26 cellular contexts compared by ENCODE assay signal in genomic region chr5:111113678-111114077, GRCh38. TPM values are rescaled to one million over a fixed set of nuclear protein-coding genes. Genes with fewer than 3 reads are reported as not detected.
"Had no signal": no experiment of that assay in that cellular context is flagged by ENCODE, and none has a peak within 500 bp of the region (broad histone marks: within the 10 kb centered on the region; RNA-seq: fewer than 3 reads in every experiment).

No MANE protein-coding gene starts in this region.

- H3K36me3 ChIP-seq: breast epithelium, colonic mucosa had no signal

- H3K27me3 Mint-ChIP-seq: activated naive CD4-positive, alpha-beta T cell treated with anti-CD3 and anti-CD28 coated beads, Interleukin-2, amount 50 U/mL, for 24 hours; T-helper 17 cell had no signal

- H3K27ac ChIP-seq: breast epithelium, colonic mucosa had no signal

- H3K4me3 ChIP-seq: breast epithelium, colonic mucosa, K562 had no signal

- H3K4me1 ChIP-seq: breast epithelium, colonic mucosa had no signal

- H3K9me3 ChIP-seq: breast epithelium, colonic mucosa had no signal

- H3K27ac Mint-ChIP-seq: activated naive CD4-positive, alpha-beta T cell treated with anti-CD3 and anti-CD28 coated beads, Interleukin-2, amount 50 U/mL, for 24 hours; T-helper 17 cell; WTC11 had no signal

- ATAC-seq: K562, T-helper 17 cell, WTC11 had no signal

- DNase-seq: activated CD4-positive, alpha-beta T cell treated with anti-CD3 and anti-CD28 coated beads for 48 hours; activated CD4-positive, alpha-beta T cell treated with anti-CD3 and anti-CD28 coated beads, Interleukin-2, amount 50 U/mL, for 4 hours; activated CD4-positive, CD25-positive, alpha-beta regulatory T cell treated with anti-CD3 and anti-CD28 coated beads, Interleukin-2, amount 50 U/mL, for 72 hours; activated CD8-positive, alpha-beta memory T cell treated with anti-CD3 and anti-CD28 coated beads for 24 hours; activated gamma-delta T cell; activated T-cell treated with anti-CD3 and anti-CD28 coated beads for 4 hours; caudate nucleus; colonic mucosa; Karpas-422; NCI-H1105 treated with DMSO at 0.1 percent for 48 hours; NCI-H1436 treated with DMSO at 0.1 percent for 48 hours; NCI-H187; NCI-H2081 treated with DMSO at 0.1 percent for 48 hours; NCI-H446 treated with DMSO at 0.1 percent for 48 hours; NCI-H524 treated with DMSO at 0.1 percent for 48 hours; NCI-H748 treated with DMSO at 0.1 percent for 48 hours; SIG-M5; T-helper 17 cell; T-helper 9 cell had no signal

- H3K27me3 ChIP-seq: breast epithelium, colonic mucosa had no signal

- FAIRE-seq: K562 had no signal

- H3K9me3 Mint-ChIP-seq: activated naive CD4-positive, alpha-beta T cell treated with anti-CD3 and anti-CD28 coated beads, Interleukin-2, amount 50 U/mL, for 24 hours; WTC11 had no signal

- H3K4me3 Mint-ChIP-seq: activated naive CD4-positive, alpha-beta T cell treated with anti-CD3 and anti-CD28 coated beads, Interleukin-2, amount 50 U/mL, for 24 hours; T-helper 17 cell; WTC11 had no signal

RNA-seq across cellular contexts. Expression of gene TSLP, which starts 42.2 kb away (rescaled TPM):
- total RNA-seq: cerebellum, OCI-LY7, RPMI7951, T-helper 17 cell had no signal
